ENCODE assay signal across 9 cellular contexts in the genomic region with DNA sequence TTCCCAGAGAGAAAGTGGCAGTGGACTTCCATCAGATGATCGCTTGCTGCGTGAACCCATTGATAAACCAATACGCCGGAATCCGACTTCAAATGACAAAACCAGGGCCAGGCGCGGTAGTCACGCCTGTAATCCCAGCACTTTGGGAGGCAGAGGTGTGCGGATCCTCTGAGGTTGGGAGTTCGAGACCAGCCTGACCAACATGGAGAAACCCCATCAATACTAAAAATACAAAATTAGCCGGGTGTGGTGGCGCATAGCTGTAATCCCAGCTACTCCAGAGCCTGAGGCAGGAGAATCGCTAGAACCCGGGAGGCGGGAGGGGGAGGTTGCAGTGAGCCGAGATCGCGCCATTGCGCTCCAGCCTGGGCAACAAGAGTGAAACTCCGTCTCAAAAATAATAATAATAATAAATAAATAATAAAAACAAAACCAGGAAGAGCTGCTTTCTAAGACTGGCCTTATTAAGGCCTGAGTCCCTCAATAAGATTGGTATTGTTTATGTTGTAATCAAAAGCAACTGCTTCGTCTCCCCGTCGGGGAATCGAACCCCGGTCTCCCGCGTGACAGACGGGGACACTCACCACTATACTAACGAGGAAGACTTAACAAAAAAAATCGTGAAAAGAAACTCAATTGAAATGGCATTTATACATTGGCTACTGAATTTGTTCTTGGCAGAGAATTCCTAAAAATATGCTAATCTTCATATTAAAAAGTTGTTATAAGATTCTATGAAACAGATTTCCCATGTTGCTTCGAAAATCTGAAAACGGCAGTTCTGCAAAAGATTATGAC.
A peak's percentile ranks its signal among the peaks of the same experiment; 100 is the strongest.
DNase-seq lines count a peak whose midpoint lies in the region; ATAC-seq, FAIRE-seq and TF ChIP-seq lines count a peak whose summit lies in the region.
"Had no signal": no experiment of that assay in that cellular context is flagged by ENCODE, and none has a peak within 500 bp of the region (broad histone marks: within the 10 kb centered on the region; RNA-seq: fewer than 3 reads in every experiment).

No MANE protein-coding gene starts in this region.

- peak overlapping the region; percentile 64; the same call in 1 of the 2 replicates for H2AFZ ChIP-seq in H1 (ENCODE audit: low read length)

- H3K18ac ChIP-seq in H1 (ENCODE audit: extremely low read depth, low read length) = no peak overlapping the region

- no peaks in the 10 kb centered on the region for H3K79me2 ChIP-seq in H1 (ENCODE audit: control insufficient read depth in 1 of 2, insufficient read depth in 2 of 2, low read length in 2 of 2)

- no peak for TF ChIP-seq RAD21 in H1 (IDR thresholded peaks at IDR 0.05 in 1 of 2, conservative IDR thresholded peaks at IDR 0.05 in 1 of 2; ENCODE audit: low read depth in 2 of 2, low read length in 2 of 2)

- no peak overlapping the region for H4K5ac ChIP-seq in H1 (ENCODE audit: insufficient read length, low read depth, low read length)

- peak; percentile 57 for FAIRE-seq in H1 (lab: Jason Lieb, UNC)

- TF ChIP-seq POLR2A in H1 (IDR thresholded peaks at IDR 0.05; ENCODE audit: control extremely low read depth in 1 of 2, low read depth in 2 of 2, low read length in 2 of 2) (no peak), esophagus muscularis mucosa (IDR thresholded peaks at IDR 0.05; ENCODE audit: low read depth) (no peak)

- no peak overlapping the region for H3K23ac ChIP-seq in H1 (ENCODE audit: insufficient read length)

- H3K79me1 ChIP-seq in H1 (ENCODE audit: low read depth, low read length) = no peaks in the 10 kb centered on the region

- POLR2A ChIA-PET in H1 (lab: Charles Lee; ENCODE audit: partially characterized antibody) = interaction anchor here (1.1 to 1.8 kb wide), 2 partner anchors 31 to 38 kb away, joined by 3 to 4 read pairs; no protein-coding TSS in a partner anchor

- TF ChIP-seq CTCF in AG10803 (conservative IDR thresholded peaks at IDR 0.05; ENCODE audit: low read length) (no peak), H1 (IDR thresholded peaks at IDR 0.05; ENCODE audit: control extremely low read depth in 1 of 3, insufficient read depth in 1 of 3, low read depth in 1 of 3, low read length in 3 of 3) (no peak), esophagus muscularis mucosa (IDR thresholded peaks at IDR 0.05) (no peak), lower lobe of right lung (IDR thresholded peaks at IDR 0.05) (no peak)

- H3K27me3 ChIP-seq in H1 (replicated peaks in 1 of 4; ENCODE audit: control insufficient read depth in 3 of 4, extremely low read depth in 1 of 4, insufficient read depth in 3 of 4, low read length in 3 of 4) (no peaks in the 10 kb centered on the region), esophagus muscularis mucosa (peaks cover 0 to 77% (median 11%) of the 10 kb centered on the region in 4 donors), lower lobe of right lung (ENCODE audit: low read depth) (peaks cover 75% of the 10 kb centered on the region)

- no peak for ATAC-seq in lower lobe of right lung

- no peak overlapping the region for H2BK120ac ChIP-seq in H1 (replicated peaks; ENCODE audit: low read depth, low read length)

- H3K4me3 ChIP-seq in AG10803 (ENCODE audit: low read length) (no peak overlapping the region), H1 (ENCODE audit: extremely low read depth in 1 of 4, insufficient read depth in 2 of 4, low read depth in 3 of 4, low read length in 4 of 4) (peak overlapping the region; percentile 46 to 63 (median 56)), esophagus muscularis mucosa (no peak overlapping the region), lower lobe of right lung (no peak overlapping the region)
- H3K4me3 ChIP-seq: thoracic aorta had no signal

- DNase-seq in AG10803 (ENCODE audit: low read depth) (peak; percentile 66), HCEC 1CT (peak; percentile 70), SK-MEL-5 (ENCODE audit: low read depth, low spot score) (peak; percentile 87), H1 (ENCODE audit: low read depth in 1 of 2, low spot score in 2 of 2) (peak in 1 of 2 experiments; percentile 88), posterior cingulate gyrus (no peak), esophagus muscularis mucosa (ENCODE audit: extremely low spot score) (no peak), lower lobe of right lung (no peak)
- peak; percentile 80 for DNase-seq in stimulated activated CD4-positive, alpha-beta T cell treated with anti-CD3 and anti-CD28 coated beads, Interleukin-15, amount 100 ng/mL, for 24 hours

- H4K91ac ChIP-seq in H1 (replicated peaks; ENCODE audit: insufficient read length, low read length) = no peak overlapping the region

- TF ChIP-seq EP300 in H1 (IDR thresholded peaks at IDR 0.05; ENCODE audit: borderline replicate concordance in 1 of 2, low read depth in 2 of 2, low read length in 2 of 2) (no peak), esophagus muscularis mucosa (IDR thresholded peaks at IDR 0.05) (no peak)

- no peak overlapping the region; the same call in 1 of the 2 replicates for H4K8ac ChIP-seq in H1 (ENCODE audit: extremely low read depth, insufficient read depth, low read length)

- no peaks in the 10 kb centered on the region; a peak in 1 of 7 replicates for H3K4me1 ChIP-seq in H1 (replicated peaks in 1 of 4; ENCODE audit: control insufficient read depth in 3 of 4, insufficient read depth in 4 of 4, low read length in 3 of 4)
- peaks cover 0 to 5% (median 0%) of the 10 kb centered on the region in 4 donors for H3K4me1 ChIP-seq in esophagus muscularis mucosa
- H3K4me1 ChIP-seq in lower lobe of right lung = no peaks in the 10 kb centered on the region

- no peak overlapping the region for H3K56ac ChIP-seq in H1 (replicated peaks; ENCODE audit: insufficient read length, low read depth, low read length)

- peaks cover 3% of the 10 kb centered on the region; the same call in 1 of the 2 replicates for H3K23me2 ChIP-seq in H1 (ENCODE audit: low read depth, low read length)

- no peak overlapping the region for H3K14ac ChIP-seq in H1 (ENCODE audit: insufficient read length)

- H2BK15ac ChIP-seq in H1 (ENCODE audit: low read length) = no peak overlapping the region

- no peak overlapping the region for H2BK20ac ChIP-seq in H1 (ENCODE audit: low read length)

- H2BK5ac ChIP-seq in H1 (ENCODE audit: low read depth, low read length) = no peak overlapping the region

- intact Hi-C loops in posterior cingulate gyrus (cut with DNase I) = no loop called here
- intact Hi-C loops in esophagus muscularis mucosa (cut with DNase I) = no loop called here
- intact Hi-C loops in lower lobe of right lung (cut with DNase I) = no loop called here

- no peaks in the 10 kb centered on the region for H4K20me1 ChIP-seq in H1 (replicated peaks in 1 of 2; ENCODE audit: control insufficient read depth in 1 of 2, insufficient read depth in 2 of 2, low read length in 2 of 2)

- H3K9ac ChIP-seq in H1 (replicated peaks in 1 of 4; ENCODE audit: extremely low read depth in 1 of 4, low read depth in 3 of 4, low read length in 3 of 4) = no peak overlapping the region

- WGBS in H1 (ENCODE audit: extremely low coverage in 1 of 2, insufficient coverage in 1 of 2, insufficient read length in 1 of 2, insufficient replicate concordance in 2 of 2, low coverage in 1 of 2, low lambda C conversion rate in 2 of 2, missing lambda C conversion rate in 1 of 2), 2 experiments = 7% methylated on average over 32 of the region's 32 CpGs; no CpG with 5 or more reads in 1 of the 2 experiments
- 10% methylated on average over 32 of the region's 32 CpGs for WGBS in esophagus muscularis mucosa

- no peaks in the 10 kb centered on the region for H3K36me3 ChIP-seq in H1 (ENCODE audit: control insufficient read depth in 2 of 4, insufficient read depth in 4 of 4, low read length in 3 of 4)
- no peaks in the 10 kb centered on the region for H3K36me3 ChIP-seq in esophagus muscularis mucosa
- no peaks in the 10 kb centered on the region for H3K36me3 ChIP-seq in lower lobe of right lung
- H3K36me3 ChIP-seq: thoracic aorta had no signal

- no peak overlapping the region for H2AK5ac ChIP-seq in H1 (ENCODE audit: low read depth, low read length)

- no peak overlapping the region for H3K4ac ChIP-seq in H1 (replicated peaks; ENCODE audit: insufficient read length, low read depth, low read length)

- CTCF ChIA-PET in H1 (lab: Charles Lee; ENCODE audit: partially characterized antibody) = interaction anchor here (0.7 to 1.4 kb wide), 5 partner anchors 9 to 434 kb away, joined by 3 to 4 read pairs (median 4); no protein-coding TSS in a partner anchor

- in situ Hi-C loops in SK-MEL-5 (cut with HindIII; ENCODE audit: low pct_unique_long_range_greater_than_20kb, low sequenced_read_pairs) = no loop called here

- H3K27ac ChIP-seq in H1 (ENCODE audit: low read depth, low read length) (no peak overlapping the region), esophagus muscularis mucosa (replicated peaks in 1 of 4) (no peak overlapping the region), lower lobe of right lung (no peak overlapping the region)
- H3K27ac ChIP-seq: thoracic aorta had no signal

- no peak overlapping the region for H2BK12ac ChIP-seq in H1 (ENCODE audit: low read depth, low read length)

- H3K9me3 ChIP-seq in H1 (ENCODE audit: insufficient read depth in 2 of 2, low read depth in 1 of 2, low read length in 1 of 2) (no peaks in the 10 kb centered on the region), esophagus muscularis mucosa (no peaks in the 10 kb centered on the region), lower lobe of right lung (no peaks in the 10 kb centered on the region)
- H3K9me3 ChIP-seq: thoracic aorta had no signal

- H3K4me2 ChIP-seq in H1 (ENCODE audit: insufficient read depth in 1 of 2, low read depth in 2 of 2, low read length in 2 of 2) = peak overlapping the region; percentile 59 to 64

TF ChIP-seq in H1, 55 proteins besides CTCF, POLR2A, EP300 and RAD21 (continues in another document):
- TF ChIP-seq TCF12 (IDR thresholded peaks at IDR 0.05; ENCODE audit: low read depth, low read length) (no peak), SAP30 (IDR thresholded peaks at IDR 0.05; ENCODE audit: insufficient read depth, insufficient replicate concordance, low read length) (no peak), HDAC6 (IDR thresholded peaks at IDR 0.05; ENCODE audit: low read depth, low read length) (no peak), YY1 (IDR thresholded peaks at IDR 0.05; ENCODE audit: low read depth, low read length) (0 out of 2 replicates have a peak, but pooled peaks have one; percentile 17), CBX5 (IDR thresholded peaks at IDR 0.05; ENCODE audit: low read depth, low read length) (no peak), ATF2 (IDR thresholded peaks at IDR 0.05; ENCODE audit: low read length) (0 out of 2 replicates have a peak, but pooled peaks have one; percentile 16), BACH1 (IDR thresholded peaks at IDR 0.05; ENCODE audit: low read length) (no peak)

Comparison
In these comparisons a context has a peak if more than half of its experiments do, and no peak if none do; other contexts are left out.
1. DNase-seq: peak in AG10803 (single experiment), HCEC 1CT (single experiment), SK-MEL-5 (single experiment) and stimulated activated CD4-positive, alpha-beta T cell treated with anti-CD3 and anti-CD28 coated beads, Interleukin-15, amount 100 ng/mL, for 24 hours (single experiment); none in posterior cingulate gyrus (0 of 10), esophagus muscularis mucosa (single experiment) and lower lobe of right lung (single experiment).
2. H3K4me3 ChIP-seq: peak in H1 (4 of 4); none in AG10803 (single experiment), esophagus muscularis mucosa (0 of 4) and lower lobe of right lung (single experiment).